Comparison of ENCODE assay signal across 17 cellular contexts in the genomic region with DNA sequence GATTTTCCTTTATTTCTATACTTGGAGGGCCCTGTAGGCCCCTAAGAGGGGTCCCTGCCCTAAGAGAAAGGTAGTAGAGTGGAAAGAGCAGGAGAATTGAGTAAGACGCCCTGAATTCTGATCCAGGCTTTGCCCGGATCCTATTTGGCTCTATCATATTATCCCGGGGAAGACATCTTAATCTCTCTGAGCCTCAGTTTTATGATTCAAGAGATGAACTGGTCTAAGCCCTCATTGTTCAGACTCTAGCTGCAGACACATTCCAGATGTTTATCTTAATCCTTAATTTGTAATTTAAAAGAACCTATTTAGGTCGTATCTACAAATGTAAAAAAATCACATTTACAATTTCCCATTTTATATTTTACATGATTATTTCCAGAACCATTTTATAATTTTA.
DNase-seq lines count a peak whose midpoint lies in the region; ATAC-seq, FAIRE-seq and TF ChIP-seq lines count a peak whose summit lies in the region.
"Had no signal": no experiment of that assay in that cellular context is flagged by ENCODE, and none has a peak within 500 bp of the region (broad histone marks: within the 10 kb centered on the region; RNA-seq: fewer than 3 reads in every experiment).

No MANE protein-coding gene starts in this region.

- DNase-seq in HAP-1 (ENCODE audit: low spot score in 2 of 2), result peak; percentile 38 to 93
- DNase-seq in mesendoderm, result peak; percentile 12
- no peak for DNase-seq in upper lobe of right lung
- no peak for DNase-seq in activated naive CD4-positive, alpha-beta T cell treated with anti-CD3 and anti-CD28 coated beads for 36 hours
- no peak for DNase-seq in AG20443 (ENCODE audit: low spot score)
- DNase-seq: ACHN; BE2C; CD8-positive, alpha-beta T cell; COR-L47; DND-41; GDM1; GM23248; H7 had no signal

- peaks cover 3% of the 10 kb centered on the region for H3K9me3 Mint-ChIP-seq in activated naive CD4-positive, alpha-beta T cell treated with anti-CD3 and anti-CD28 coated beads for 36 hours

- no peak overlapping the region for H4K5ac ChIP-seq in mesendoderm (ENCODE audit: low read length)

- 100% methylated on average over 1 of the region's 4 CpGs for WGBS in mesendoderm (ENCODE audit: extremely low coverage, insufficient coverage, low lambda C conversion rate)

- no peaks in the 10 kb centered on the region for H3K27me3 ChIP-seq in HAP-1 (ENCODE audit: low read depth)
- no peaks in the 10 kb centered on the region for H3K27me3 ChIP-seq in mesendoderm (ENCODE audit: insufficient read depth, low read length, poor library complexity)
- H3K27me3 ChIP-seq in upper lobe of right lung, result no peaks in the 10 kb centered on the region
- H3K27me3 ChIP-seq: BE2C had no signal

- no peaks in the 10 kb centered on the region for H3K79me1 ChIP-seq in mesendoderm (ENCODE audit: low read length)

- CTCF ChIA-PET in activated naive CD4-positive, alpha-beta T cell treated with anti-CD3 and anti-CD28 coated beads for 36 hours (lab: Charles Lee), result no interaction called here

- no peaks in the 10 kb centered on the region for H3K4me1 Mint-ChIP-seq in activated naive CD4-positive, alpha-beta T cell treated with anti-CD3 and anti-CD28 coated beads for 36 hours (ENCODE audit: low read depth)

- no peak overlapping the region for H3K18ac ChIP-seq in mesendoderm (ENCODE audit: low read length)

- H3K79me2 ChIP-seq in mesendoderm (ENCODE audit: control insufficient read depth, insufficient read depth, low read length), result no peaks in the 10 kb centered on the region

- no peak overlapping the region for H3K9ac ChIP-seq in mesendoderm (ENCODE audit: low read length)
- H3K9ac ChIP-seq: GM23248 had no signal

- H2BK120ac ChIP-seq in mesendoderm (ENCODE audit: low read depth, low read length), result no peak overlapping the region

- H3K36me3 Mint-ChIP-seq in activated naive CD4-positive, alpha-beta T cell treated with anti-CD3 and anti-CD28 coated beads for 36 hours (ENCODE audit: low read depth), result peaks cover 1% of the 10 kb centered on the region
- H3K36me3 Mint-ChIP-seq: CD8-positive, alpha-beta T cell had no signal

- H3K4me1 ChIP-seq in HAP-1 (peaks cover 20% of the 10 kb centered on the region), mesendoderm (ENCODE audit: control insufficient read depth, low read depth, low read length) (peaks cover 7% of the 10 kb centered on the region), upper lobe of right lung (no peaks in the 10 kb centered on the region)

- ATAC-seq in upper lobe of right lung (no peak), GM18873 (IDR thresholded peaks at IDR 0.05; ENCODE audit: low FRiP score, unreplicated experiment) (no peak)
- ATAC-seq: CD8-positive, alpha-beta T cell had no signal

- H3K4me3 ChIP-seq in HAP-1, result no peak overlapping the region
- H3K4me3 ChIP-seq in mesendoderm (ENCODE audit: low read length), result no peak overlapping the region
- H3K4me3 ChIP-seq in upper lobe of right lung, result no peak overlapping the region
- H3K4me3 ChIP-seq: GM23248 had no signal

- H2BK5ac ChIP-seq in mesendoderm (ENCODE audit: low read length), result no peak overlapping the region

- H3K4me3 Mint-ChIP-seq in activated naive CD4-positive, alpha-beta T cell treated with anti-CD3 and anti-CD28 coated beads for 36 hours, result no peak overlapping the region
- H3K4me3 Mint-ChIP-seq: CD8-positive, alpha-beta T cell; IgD-negative memory B cell had no signal

- no peak overlapping the region for H3K56ac ChIP-seq in mesendoderm (ENCODE audit: low read length)

- no peak overlapping the region for H2AK5ac ChIP-seq in mesendoderm (ENCODE audit: low read length)

- in situ Hi-C loops in HAP-1 (cut with MboI; ENCODE audit: low sequenced_read_pairs), result no loop called here

- H3K27ac ChIP-seq in mesendoderm (ENCODE audit: low read depth, low read length) (no peak overlapping the region), upper lobe of right lung (peak overlapping the region; percentile 18)
- H3K27ac ChIP-seq: C4-2B, GM23248 had no signal

- peaks cover 2% of the 10 kb centered on the region for H3K27me3 Mint-ChIP-seq in activated naive CD4-positive, alpha-beta T cell treated with anti-CD3 and anti-CD28 coated beads for 36 hours (ENCODE audit: low read depth)

- H2BK15ac ChIP-seq in mesendoderm (replicated peaks; ENCODE audit: low read depth), result no peak overlapping the region

- H3K9me3 ChIP-seq in HAP-1 (peaks cover 10% of the 10 kb centered on the region; the same call in 1 of the 2 replicates), upper lobe of right lung (no peaks in the 10 kb centered on the region)
- H3K9me3 ChIP-seq: BE2C had no signal

- no peak overlapping the region for H4K8ac ChIP-seq in mesendoderm (ENCODE audit: low read depth, low read length)

- peaks cover under 1% of the 10 kb centered on the region; the same call in 1 of the 2 replicates for H3K36me3 ChIP-seq in HAP-1 (replicated peaks)
- H3K36me3 ChIP-seq in mesendoderm (ENCODE audit: control insufficient read depth, insufficient read depth, low read length), result no peaks in the 10 kb centered on the region
- no peaks in the 10 kb centered on the region for H3K36me3 ChIP-seq in upper lobe of right lung
- H3K36me3 ChIP-seq: BE2C had no signal

- H3K4ac ChIP-seq in mesendoderm (ENCODE audit: low read depth, low read length), result no peak overlapping the region

- H3K27ac Mint-ChIP-seq in activated naive CD4-positive, alpha-beta T cell treated with anti-CD3 and anti-CD28 coated beads for 36 hours, result no peak overlapping the region
- H3K27ac Mint-ChIP-seq: CD8-positive, alpha-beta T cell; IgD-negative memory B cell had no signal

- H3K23ac ChIP-seq in mesendoderm (ENCODE audit: low read length), result no peak overlapping the region

- peak; percentile 99 for FAIRE-seq in TTC549 (lab: Jason Lieb, UNC)

- H3K4me2 ChIP-seq in mesendoderm (ENCODE audit: low read length), result no peak overlapping the region

- TF ChIP-seq CTCF in upper lobe of right lung (IDR thresholded peaks at IDR 0.05), result no peak

- intact Hi-C loops in upper lobe of right lung (cut with DNase I), result no loop called here
- intact Hi-C loops in activated naive CD4-positive, alpha-beta T cell treated with anti-CD3 and anti-CD28 coated beads for 36 hours (cut with micrococcal nuclease), result no loop called here

Comparison
In these comparisons a context has a peak if more than half of its experiments do, and no peak if none do; other contexts are left out.
1. DNase-seq: peak in HAP-1 (2 of 2) and mesendoderm (single experiment); none in upper lobe of right lung (single experiment), activated naive CD4-positive, alpha-beta T cell treated with anti-CD3 and anti-CD28 coated beads for 36 hours (single experiment) and AG20443 (single experiment).